Comparison of ENCODE assay signal across 15 cellular contexts in genomic region chr6:88775866-88776571, GRCh38.
DNase-seq lines count a peak whose midpoint lies in the region; ATAC-seq, FAIRE-seq and TF ChIP-seq lines count a peak whose summit lies in the region.
"Had no signal": no experiment of that assay in that cellular context is flagged by ENCODE, and none has a peak within 500 bp of the region (broad histone marks: within the 10 kb centered on the region; RNA-seq: fewer than 3 reads in every experiment).

No MANE protein-coding gene starts in this region.

- no peak for DNase-seq in activated CD4-positive, alpha-beta T cell treated with anti-CD3 and anti-CD28 coated beads, Interleukin-2, amount 10 ng/mL, durations not matched to agents 24 days and 14 days
- DNase-seq in activated CD4-positive, alpha-beta T cell treated with anti-CD3 and anti-CD28 coated beads for 48 hours: no peak
- DNase-seq in GM06990 (ENCODE audit: extremely low read depth, insufficient read length) (peak; percentile 6), H1 (ENCODE audit: low read depth in 1 of 2, low spot score in 2 of 2) (no peak), hippocampal formation (lab: John Stamatoyannopoulos, UW) (no peak)
- DNase-seq in CD4-positive, alpha-beta memory T cell: no peak
- DNase-seq: Caco-2, MV-4-11, NCI-H1436, NCI-H2081 treated with DMSO at 0.1 percent for 48 hours, NCI-H524, SIG-M5 had no signal

- H3K4ac ChIP-seq in H1 (replicated peaks; ENCODE audit: insufficient read length, low read depth, low read length): no peak overlapping the region

- POLR2A ChIA-PET in H1 (lab: Charles Lee; ENCODE audit: partially characterized antibody): no interaction called here
- POLR2A ChIA-PET in CD4-positive, alpha-beta memory T cell (lab: Charles Lee; ENCODE audit: partially characterized antibody): no interaction called here

- no peaks in the 10 kb centered on the region for H3K79me1 ChIP-seq in H1 (ENCODE audit: low read depth, low read length)

- H3K36me3 ChIP-seq in GM06990 (ENCODE audit: control insufficient read depth, insufficient read depth, low read length): no peaks in the 10 kb centered on the region
- H3K36me3 ChIP-seq in H1 (ENCODE audit: control insufficient read depth in 2 of 4, insufficient read depth in 4 of 4, low read length in 3 of 4): peaks cover 0 to 2% (median 0%) of the 10 kb centered on the region in 4 experiments; a peak in 1 of 8 replicates
- H3K36me3 ChIP-seq in CD4-positive, alpha-beta memory T cell (ENCODE audit: insufficient read depth, low read length): no peaks in the 10 kb centered on the region

- H3K4me2 ChIP-seq in H1 (ENCODE audit: insufficient read depth in 1 of 2, low read depth in 2 of 2, low read length in 2 of 2): no peak overlapping the region

- no peak overlapping the region for H4K5ac ChIP-seq in H1 (ENCODE audit: insufficient read length, low read depth, low read length)

- H3K4me3 Mint-ChIP-seq in activated CD4-positive, alpha-beta T cell treated with anti-CD3 and anti-CD28 coated beads, Interleukin-2, amount 10 ng/mL, durations not matched to agents 24 days and 14 days: no peak overlapping the region
- H3K4me3 Mint-ChIP-seq in CD4-positive, alpha-beta memory T cell: no peak overlapping the region

- ATAC-seq in HG03378 (IDR thresholded peaks at IDR 0.05; ENCODE audit: unreplicated experiment): peak; percentile 62
- no peak for ATAC-seq in GM18907 (IDR thresholded peaks at IDR 0.05; ENCODE audit: unreplicated experiment)

- intact Hi-C loops in activated CD4-positive, alpha-beta T cell treated with anti-CD3 and anti-CD28 coated beads, Interleukin-2, amount 10 ng/mL, durations not matched to agents 24 days and 14 days (cut with micrococcal nuclease): no loop called here
- intact Hi-C loops in CD4-positive, alpha-beta memory T cell (cut with micrococcal nuclease): no loop called here

- peaks cover 0 to 4% of the 10 kb centered on the region in 2 experiments; a peak in 1 of 4 replicates for H3K9me3 ChIP-seq in H1 (ENCODE audit: insufficient read depth in 2 of 2, low read depth in 1 of 2, low read length in 1 of 2)
- no peaks in the 10 kb centered on the region for H3K9me3 ChIP-seq in CD4-positive, alpha-beta memory T cell (ENCODE audit: control insufficient read depth in 1 of 2, low read length in 2 of 2)
- H3K9me3 ChIP-seq: Caco-2 had no signal

- no peak overlapping the region for H3K4me3 ChIP-seq in GM06990 (replicated peaks; ENCODE audit: low read depth, low read length)
- H3K4me3 ChIP-seq in H1 (ENCODE audit: extremely low read depth in 1 of 4, insufficient read depth in 2 of 4, low read depth in 3 of 4, low read length in 4 of 4): no peak overlapping the region
- no peak overlapping the region for H3K4me3 ChIP-seq in CD4-positive, alpha-beta memory T cell (ENCODE audit: low read length in 2 of 2)

- no peak overlapping the region for H2BK120ac ChIP-seq in H1 (replicated peaks; ENCODE audit: low read depth, low read length)

- H2AK5ac ChIP-seq in H1 (ENCODE audit: low read depth, low read length): no peak overlapping the region

- H3K36me3 Mint-ChIP-seq in activated CD4-positive, alpha-beta T cell treated with anti-CD3 and anti-CD28 coated beads, Interleukin-2, amount 10 ng/mL, durations not matched to agents 24 days and 14 days (ENCODE audit: low read depth): peaks cover 18% of the 10 kb centered on the region
- H3K36me3 Mint-ChIP-seq in CD4-positive, alpha-beta memory T cell: peaks cover 16 to 23% of the 10 kb centered on the region in 2 donors

- TF ChIP-seq CTCF in GM06990 (IDR thresholded peaks at IDR 0.05; ENCODE audit: insufficient read depth, low read length, poor library complexity, severe bottlenecking) (no peak), H1 (IDR thresholded peaks at IDR 0.05; ENCODE audit: control extremely low read depth in 1 of 3, insufficient read depth in 1 of 3, low read depth in 1 of 3, low read length in 3 of 3) (no peak)

- no peaks in the 10 kb centered on the region for H3K27me3 ChIP-seq in GM06990 (replicated peaks; ENCODE audit: control insufficient read depth, insufficient read depth, low read length)
- H3K27me3 ChIP-seq in H1 (replicated peaks in 1 of 4; ENCODE audit: control insufficient read depth in 3 of 4, extremely low read depth in 1 of 4, insufficient read depth in 3 of 4, low read length in 3 of 4): no peaks in the 10 kb centered on the region
- no peaks in the 10 kb centered on the region for H3K27me3 ChIP-seq in CD4-positive, alpha-beta memory T cell (ENCODE audit: insufficient read depth, low read length)

- no peak overlapping the region for H2BK5ac ChIP-seq in H1 (ENCODE audit: low read depth, low read length)

- H4K91ac ChIP-seq in H1 (replicated peaks; ENCODE audit: insufficient read length, low read length): no peak overlapping the region

- peak; percentile 52 for FAIRE-seq in H1 (lab: Jason Lieb, UNC)

- H3K14ac ChIP-seq in H1 (ENCODE audit: insufficient read length): no peak overlapping the region

- no peak overlapping the region for H3K27ac ChIP-seq in H1 (ENCODE audit: low read depth, low read length)
- H3K27ac ChIP-seq in CD4-positive, alpha-beta memory T cell (ENCODE audit: low read depth, low read length): no peak overlapping the region
- H3K27ac ChIP-seq: C4-2B had no signal

- H2AFZ ChIP-seq in H1 (ENCODE audit: low read length): no peak overlapping the region

- no peaks in the 10 kb centered on the region for H4K20me1 ChIP-seq in H1 (replicated peaks in 1 of 2; ENCODE audit: control insufficient read depth in 1 of 2, insufficient read depth in 2 of 2, low read length in 2 of 2)

- H3K4me1 ChIP-seq in H1 (replicated peaks in 1 of 4; ENCODE audit: control insufficient read depth in 3 of 4, insufficient read depth in 4 of 4, low read length in 3 of 4): no peaks in the 10 kb centered on the region
- no peaks in the 10 kb centered on the region for H3K4me1 ChIP-seq in CD4-positive, alpha-beta memory T cell (ENCODE audit: insufficient read depth, low read length)
- H3K4me1 ChIP-seq: Caco-2 had no signal

- WGBS in H1 (ENCODE audit: extremely low coverage in 1 of 2, insufficient coverage in 1 of 2, insufficient read length in 1 of 2, insufficient replicate concordance in 2 of 2, low coverage in 1 of 2, low lambda C conversion rate in 2 of 2, missing lambda C conversion rate in 1 of 2), 2 experiments: 96% methylated on average over 5 of the region's 8 CpGs; no CpG with 5 or more reads in 1 of the 2 experiments

- no peak for TF ChIP-seq EP300 in H1 (IDR thresholded peaks at IDR 0.05; ENCODE audit: borderline replicate concordance in 1 of 2, low read depth in 2 of 2, low read length in 2 of 2)

- CTCF ChIA-PET in H1 (lab: Charles Lee; ENCODE audit: partially characterized antibody): interaction anchor here (0.6 to 1.1 kb wide), 4 partner anchors 14 to 541 kb away, joined by 3 to 4 read pairs (median 4); no protein-coding TSS in a partner anchor
- CTCF ChIA-PET in CD4-positive, alpha-beta memory T cell (lab: Charles Lee; ENCODE audit: partially characterized antibody): interaction anchor here (0.9 to 1.2 kb wide), 2 partner anchors 9 to 1383 kb away, joined by 3 to 4 read pairs; no protein-coding TSS in a partner anchor

- no peaks in the 10 kb centered on the region for H3K23me2 ChIP-seq in H1 (ENCODE audit: low read depth, low read length)

- H3K4me1 Mint-ChIP-seq in activated CD4-positive, alpha-beta T cell treated with anti-CD3 and anti-CD28 coated beads, Interleukin-2, amount 10 ng/mL, durations not matched to agents 24 days and 14 days: peaks cover 6% of the 10 kb centered on the region
- peaks cover 0 to 4% (median 3%) of the 10 kb centered on the region in 4 donors for H3K4me1 Mint-ChIP-seq in CD4-positive, alpha-beta memory T cell

- TF ChIP-seq RAD21 in H1 (IDR thresholded peaks at IDR 0.05 in 1 of 2, conservative IDR thresholded peaks at IDR 0.05 in 1 of 2; ENCODE audit: low read depth in 2 of 2, low read length in 2 of 2): no peak

- H3K56ac ChIP-seq in H1 (replicated peaks; ENCODE audit: insufficient read length, low read depth, low read length): no peak overlapping the region

- H3K23ac ChIP-seq in H1 (ENCODE audit: insufficient read length): no peak overlapping the region

- H3K18ac ChIP-seq in H1 (ENCODE audit: extremely low read depth, low read length): no peak overlapping the region

- H3K9me3 Mint-ChIP-seq in activated CD4-positive, alpha-beta T cell treated with anti-CD3 and anti-CD28 coated beads, Interleukin-2, amount 10 ng/mL, durations not matched to agents 24 days and 14 days: no peaks in the 10 kb centered on the region
- no peaks in the 10 kb centered on the region for H3K9me3 Mint-ChIP-seq in CD4-positive, alpha-beta memory T cell

- no peak overlapping the region for H4K8ac ChIP-seq in H1 (ENCODE audit: extremely low read depth, insufficient read depth, low read length)

- no peak overlapping the region for H2BK15ac ChIP-seq in H1 (ENCODE audit: low read length)

- TF ChIP-seq POLR2A in H1 (IDR thresholded peaks at IDR 0.05; ENCODE audit: control extremely low read depth in 1 of 2, low read depth in 2 of 2, low read length in 2 of 2): no peak

- no peaks in the 10 kb centered on the region for H3K79me2 ChIP-seq in H1 (ENCODE audit: control insufficient read depth in 1 of 2, insufficient read depth in 2 of 2, low read length in 2 of 2)

- no peak overlapping the region for H2BK12ac ChIP-seq in H1 (ENCODE audit: low read depth, low read length)

- H3K27me3 Mint-ChIP-seq in activated CD4-positive, alpha-beta T cell treated with anti-CD3 and anti-CD28 coated beads, Interleukin-2, amount 10 ng/mL, durations not matched to agents 24 days and 14 days: no peaks in the 10 kb centered on the region
- H3K27me3 Mint-ChIP-seq in CD4-positive, alpha-beta memory T cell: no peaks in the 10 kb centered on the region

- H2BK20ac ChIP-seq in H1 (ENCODE audit: low read length): no peak overlapping the region

- no peak overlapping the region for H3K9ac ChIP-seq in H1 (replicated peaks in 1 of 4; ENCODE audit: extremely low read depth in 1 of 4, low read depth in 3 of 4, low read length in 3 of 4)

- peak overlapping the region; percentile 49 for H3K27ac Mint-ChIP-seq in activated CD4-positive, alpha-beta T cell treated with anti-CD3 and anti-CD28 coated beads, Interleukin-2, amount 10 ng/mL, durations not matched to agents 24 days and 14 days
- no peak overlapping the region for H3K27ac Mint-ChIP-seq in CD4-positive, alpha-beta memory T cell

TF ChIP-seq in H1, 55 proteins besides CTCF, POLR2A, EP300 and RAD21:
- TF ChIP-seq POU5F1 (IDR thresholded peaks at IDR 0.05; ENCODE audit: low read depth, low read length): no peak
